Comparison of ENCODE assay signal across 9 cellular contexts in genomic region chr12:108622425-108622824, GRCh38. TPM values are rescaled to one million over a fixed set of nuclear protein-coding genes. Genes with fewer than 3 reads are reported as not detected.
DNase-seq lines count a peak whose midpoint lies in the region; ATAC-seq and TF ChIP-seq lines count a peak whose summit lies in the region.
"Had no signal": no experiment of that assay in that cellular context is flagged by ENCODE, and none has a peak within 500 bp of the region (broad histone marks: within the 10 kb centered on the region; RNA-seq: fewer than 3 reads in every experiment).

No MANE protein-coding gene starts in this region.

- H3K27ac ChIP-seq in gastroesophageal sphincter = no peak overlapping the region
- H3K27ac ChIP-seq: SK-N-MC had no signal

- H3K4me1 Mint-ChIP-seq in activated CD8-positive, alpha-beta memory T cell treated with anti-CD3 and anti-CD28 coated beads, Interleukin-2, amount 10 ng/mL, durations not matched to agents 7 days and 5 days = peaks cover 60% of the 10 kb centered on the region
- peaks cover 74% of the 10 kb centered on the region for H3K4me1 Mint-ChIP-seq in stimulated activated effector memory CD8-positive, alpha-beta T cell treated with anti-CD3 and anti-CD28 coated beads, Interleukin-12 subunit alpha, Interleukin-12 subunit beta, amount 100 ng/mL, for 72 hours

- H3K27me3 ChIP-seq in gastroesophageal sphincter = no peaks in the 10 kb centered on the region

- peak overlapping the region; percentile 75 for H3K27ac Mint-ChIP-seq in activated CD8-positive, alpha-beta memory T cell treated with anti-CD3 and anti-CD28 coated beads, Interleukin-2, amount 10 ng/mL, durations not matched to agents 7 days and 5 days
- peak overlapping the region; percentile 97 for H3K27ac Mint-ChIP-seq in stimulated activated effector memory CD8-positive, alpha-beta T cell treated with anti-CD3 and anti-CD28 coated beads, Interleukin-12 subunit alpha, Interleukin-12 subunit beta, amount 100 ng/mL, for 72 hours

- H3K4me3 Mint-ChIP-seq in activated CD8-positive, alpha-beta memory T cell treated with anti-CD3 and anti-CD28 coated beads, Interleukin-2, amount 10 ng/mL, durations not matched to agents 7 days and 5 days = no peak overlapping the region
- no peak overlapping the region for H3K4me3 Mint-ChIP-seq in stimulated activated effector memory CD8-positive, alpha-beta T cell treated with anti-CD3 and anti-CD28 coated beads, Interleukin-12 subunit alpha, Interleukin-12 subunit beta, amount 100 ng/mL, for 72 hours

- TF ChIP-seq CTCF in gastroesophageal sphincter (IDR thresholded peaks at IDR 0.05) = no peak

- WGBS in gastroesophageal sphincter (ENCODE audit: low coverage in 1 of 2), 2 donors = 56% methylated on average over 3 of the region's 4 CpGs; no CpG with 5 or more reads in 1 of the 2 donors

- CTCF ChIA-PET in activated CD8-positive, alpha-beta memory T cell treated with anti-CD3 and anti-CD28 coated beads, Interleukin-2, amount 10 ng/mL, durations not matched to agents 7 days and 5 days (lab: Charles Lee) = interaction anchor here (1.0 to 11.2 kb wide), 3 partner anchors 9 to 56 kb away, joined by 3 to 382 read pairs (median 4); partner anchors contain the start of genes ISCU, SART3 and SELPLG

- peaks cover 59% of the 10 kb centered on the region for H3K36me3 Mint-ChIP-seq in activated CD8-positive, alpha-beta memory T cell treated with anti-CD3 and anti-CD28 coated beads, Interleukin-2, amount 10 ng/mL, durations not matched to agents 7 days and 5 days
- H3K36me3 Mint-ChIP-seq in stimulated activated effector memory CD8-positive, alpha-beta T cell treated with anti-CD3 and anti-CD28 coated beads, Interleukin-12 subunit alpha, Interleukin-12 subunit beta, amount 100 ng/mL, for 72 hours = peaks cover 93% of the 10 kb centered on the region

- no peaks in the 10 kb centered on the region for H3K9me3 Mint-ChIP-seq in activated CD8-positive, alpha-beta memory T cell treated with anti-CD3 and anti-CD28 coated beads, Interleukin-2, amount 10 ng/mL, durations not matched to agents 7 days and 5 days (ENCODE audit: low read depth)
- H3K9me3 Mint-ChIP-seq in stimulated activated effector memory CD8-positive, alpha-beta T cell treated with anti-CD3 and anti-CD28 coated beads, Interleukin-12 subunit alpha, Interleukin-12 subunit beta, amount 100 ng/mL, for 72 hours = no peaks in the 10 kb centered on the region

- no peaks in the 10 kb centered on the region for H3K9me3 ChIP-seq in gastroesophageal sphincter

- peak; percentile 11 for ATAC-seq in activated CD8-positive, alpha-beta memory T cell treated with anti-CD3 and anti-CD28 coated beads, Interleukin-2, amount 10 ng/mL, durations not matched to agents 7 days and 5 days
- peak; percentile 60 for ATAC-seq in gastroesophageal sphincter
- peak; percentile 46 for ATAC-seq in stimulated activated effector memory CD8-positive, alpha-beta T cell treated with anti-CD3 and anti-CD28 coated beads, Interleukin-12 subunit alpha, Interleukin-12 subunit beta, amount 100 ng/mL, for 72 hours
- no peak for ATAC-seq in HG03025 (IDR thresholded peaks at IDR 0.05; ENCODE audit: low FRiP score, unreplicated experiment)
- no peak for ATAC-seq in GM21825 (IDR thresholded peaks at IDR 0.05; ENCODE audit: unreplicated experiment)

- no peak for DNase-seq in activated CD8-positive, alpha-beta memory T cell treated with anti-CD3 and anti-CD28 coated beads, Interleukin-2, amount 10 ng/mL, durations not matched to agents 7 days and 5 days
- no peak for DNase-seq in activated CD8-positive, alpha-beta memory T cell treated with anti-CD3 and anti-CD28 coated beads for 24 hours
- peak; percentile 40 for DNase-seq in SK-N-DZ (ENCODE audit: low spot score)
- no peak for DNase-seq in stimulated activated effector memory CD8-positive, alpha-beta T cell treated with anti-CD3 and anti-CD28 coated beads, Interleukin-12 subunit alpha, Interleukin-12 subunit beta, amount 100 ng/mL, for 72 hours (ENCODE audit: low spot score in 2 of 2)
- no peak for DNase-seq in epidermal melanocyte (ENCODE audit: insufficient read length, low spot score)

- no peak overlapping the region for H3K4me3 ChIP-seq in gastroesophageal sphincter
- H3K4me3 ChIP-seq: SK-N-MC had no signal

- TF ChIP-seq POLR2A in gastroesophageal sphincter (IDR thresholded peaks at IDR 0.05) = no peak

- peaks cover 0 to 21% (median 6%) of the 10 kb centered on the region in 3 donors for H3K4me1 ChIP-seq in gastroesophageal sphincter

- no peak for TF ChIP-seq EP300 in gastroesophageal sphincter (IDR thresholded peaks at IDR 0.05)

- no peaks in the 10 kb centered on the region for H3K36me3 ChIP-seq in gastroesophageal sphincter

- no peaks in the 10 kb centered on the region for H3K27me3 Mint-ChIP-seq in activated CD8-positive, alpha-beta memory T cell treated with anti-CD3 and anti-CD28 coated beads, Interleukin-2, amount 10 ng/mL, durations not matched to agents 7 days and 5 days

RNA-seq across cellular contexts. Expression of gene SELPLG, which starts 11.3 kb away (rescaled TPM):
- 100 to 1,000 TPM; 148 to 184 TPM for total RNA-seq in activated CD8-positive, alpha-beta memory T cell treated with anti-CD3 and anti-CD28 coated beads, Interleukin-2, amount 10 ng/mL, durations not matched to agents 7 days and 5 days
- not detected in 2 replicates for polyA plus RNA-seq in SK-N-DZ (2014; cell fraction: cytosol; rRNA removed)
- polyA plus RNA-seq in SK-N-DZ (2014; cell fraction: nucleus; rRNA removed) = not detected in 2 replicates
- 10 to 100 TPM in 1 of 4 donors, 1 to 10 TPM in 3; 3.6 to 12.4 (median 5.5) TPM for total RNA-seq in gastroesophageal sphincter

RNA-seq across cellular contexts. Expression of gene TMEM119, which starts 24.5 kb away (rescaled TPM):
- total RNA-seq in activated CD8-positive, alpha-beta memory T cell treated with anti-CD3 and anti-CD28 coated beads, Interleukin-2, amount 10 ng/mL, durations not matched to agents 7 days and 5 days = under 1 TPM; 0.16 to 0.20 TPM
- 55.3 and 62.2 TPM in 2 replicates for polyA plus RNA-seq in SK-N-DZ (2014; cell fraction: cytosol; rRNA removed)
- 20.9 and 21.2 TPM in 2 replicates for polyA plus RNA-seq in SK-N-DZ (2014; cell fraction: nucleus; rRNA removed)
- total RNA-seq in gastroesophageal sphincter = 1 to 10 TPM; 2.3 to 5.9 (median 4.5) TPM

Comparison
In these comparisons a context has a peak if more than half of its experiments do, and no peak if none do; other contexts are left out.
1. ATAC-seq: peak in activated CD8-positive, alpha-beta memory T cell treated with anti-CD3 and anti-CD28 coated beads, Interleukin-2, amount 10 ng/mL, durations not matched to agents 7 days and 5 days (single experiment), gastroesophageal sphincter (single experiment) and stimulated activated effector memory CD8-positive, alpha-beta T cell treated with anti-CD3 and anti-CD28 coated beads, Interleukin-12 subunit alpha, Interleukin-12 subunit beta, amount 100 ng/mL, for 72 hours (single experiment); none in HG03025 (single experiment) and GM21825 (single experiment).
2. RNA of gene SELPLG, which starts 11.3 kb away (total RNA-seq): 148 to 184 TPM in activated CD8-positive, alpha-beta memory T cell treated with anti-CD3 and anti-CD28 coated beads, Interleukin-2, amount 10 ng/mL, durations not matched to agents 7 days and 5 days; 3.6 to 12.4 TPM in gastroesophageal sphincter; every median in the first group is over 10 times any median in the second.